Comparison of ENCODE assay signal across 19 cellular contexts in genomic region chr10:132607491-132607890, GRCh38.
A peak's percentile ranks its signal among the peaks of the same experiment; 100 is the strongest.
DNase-seq lines count a peak whose midpoint lies in the region; ATAC-seq and TF ChIP-seq lines count a peak whose summit lies in the region.
"Had no signal": no experiment of that assay in that cellular context is flagged by ENCODE, and none has a peak within 500 bp of the region (broad histone marks: within the 10 kb centered on the region; RNA-seq: fewer than 3 reads in every experiment).

No MANE protein-coding gene starts in this region.

- no peak overlapping the region for H2AFZ ChIP-seq in neuronal stem cell (ENCODE audit: low read length)
- H2AFZ ChIP-seq: GM23248, PC-9 had no signal

- no peak overlapping the region for H3K4ac ChIP-seq in neuronal stem cell (ENCODE audit: low read length)

- peak overlapping the region; percentile 30 for H3K18ac ChIP-seq in neuronal stem cell (ENCODE audit: low read length)

- H3K27me3 ChIP-seq in right atrium auricular region, result no peaks in the 10 kb centered on the region
- no peaks in the 10 kb centered on the region for H3K27me3 ChIP-seq in neuronal stem cell (ENCODE audit: control insufficient read depth in 3 of 3, insufficient read depth in 3 of 3, low read depth in 1 of 3, low read length in 3 of 3)
- no peaks in the 10 kb centered on the region for H3K27me3 ChIP-seq in upper lobe of right lung

- no peak overlapping the region for H3K9ac ChIP-seq in neuronal stem cell (ENCODE audit: low read depth, low read length, poor library complexity)
- H3K9ac ChIP-seq: GM23248 had no signal

- intact Hi-C loops in left ventricle myocardium superior (cut with micrococcal nuclease), result no loop called here
- intact Hi-C loops in upper lobe of right lung (cut with DNase I), result no loop called here

- no peak for TF ChIP-seq CTCF in right atrium auricular region (IDR thresholded peaks at IDR 0.05)
- no peak for TF ChIP-seq CTCF in upper lobe of right lung (IDR thresholded peaks at IDR 0.05)

- H3K36me3 ChIP-seq in right atrium auricular region (no peaks in the 10 kb centered on the region), neuronal stem cell (replicated peaks in 1 of 2; ENCODE audit: control insufficient read depth in 2 of 2, insufficient read depth in 2 of 2, low read length in 2 of 2) (no peaks in the 10 kb centered on the region), upper lobe of right lung (no peaks in the 10 kb centered on the region)

- no peak overlapping the region for H4K8ac ChIP-seq in neuronal stem cell (ENCODE audit: low read depth, low read length)

- no peak overlapping the region for H3K23ac ChIP-seq in neuronal stem cell (ENCODE audit: low read depth, low read length, poor library complexity)

- H2BK5ac ChIP-seq in neuronal stem cell (ENCODE audit: low read length), result no peak overlapping the region

- H3K4me3 ChIP-seq in right atrium auricular region (no peak overlapping the region), neuronal stem cell (ENCODE audit: low read length in 2 of 2) (no peak overlapping the region), upper lobe of right lung (no peak overlapping the region)
- H3K4me3 ChIP-seq: GM23248, PC-9 had no signal

- peak overlapping the region; percentile 27 for H2AK5ac ChIP-seq in neuronal stem cell (ENCODE audit: low read depth, low read length)

- no peak overlapping the region for H4K91ac ChIP-seq in neuronal stem cell (ENCODE audit: low read depth, low read length, poor library complexity)

- DNase-seq in left ventricle myocardium superior (no peak), right atrium auricular region (ENCODE audit: low spot score) (no peak), neuronal stem cell (ENCODE audit: low spot score) (no peak), upper lobe of right lung (no peak), KBM-7 (no peak), NCI-H510A treated with DMSO at 0.1 percent for 48 hours (lab: John Stamatoyannopoulos, UW) (no peak), DMS114 treated with DMSO at 0.1 percent for 48 hours (lab: John Stamatoyannopoulos, UW; ENCODE audit: unreplicated experiment) (no peak)
- DNase-seq: CD4-positive, CD25-positive, alpha-beta regulatory T cell; GF-D8; GM23248; HFFc6; Karpas-422; MM.1S; NCI-H1105 treated with DMSO at 0.1 percent for 48 hours; NCI-H187 treated with DMSO at 0.1 percent for 48 hours; NCI-H446; NCI-H774; PC-9 had no signal

- H3K9me3 ChIP-seq in right atrium auricular region (no peaks in the 10 kb centered on the region), neuronal stem cell (replicated peaks in 1 of 2; ENCODE audit: control insufficient read depth in 2 of 2, insufficient read depth in 1 of 2, low read depth in 1 of 2, low read length in 2 of 2) (peaks cover 6 to 10% of the 10 kb centered on the region in 2 donors), upper lobe of right lung (no peaks in the 10 kb centered on the region)

- H2BK120ac ChIP-seq in neuronal stem cell (ENCODE audit: low read depth, low read length), result no peak overlapping the region

- no peaks in the 10 kb centered on the region for H3K79me1 ChIP-seq in neuronal stem cell (ENCODE audit: low read depth, low read length)

- no peak overlapping the region for H3K14ac ChIP-seq in neuronal stem cell (ENCODE audit: low read length)

- in situ Hi-C loops in KBM-7 (cut with MboI; ENCODE audit: low pct_unique_long_range_greater_than_20kb, low sequenced_read_pairs), result no loop called here

- ATAC-seq in left ventricle myocardium superior, result peak; percentile 5
- peak; percentile 4 for ATAC-seq in upper lobe of right lung

- H3K27ac ChIP-seq in right atrium auricular region (no peak overlapping the region), cingulate gyrus (ENCODE audit: low read depth, low read length) (peak overlapping the region; percentile 47), neuronal stem cell (replicated peaks; ENCODE audit: low read length) (no peak overlapping the region), upper lobe of right lung (no peak overlapping the region)
- H3K27ac ChIP-seq: GM23248, PC-9 had no signal

- H3K4me2 ChIP-seq in neuronal stem cell (ENCODE audit: insufficient read depth, low read length, poor library complexity, severe bottlenecking), result no peak overlapping the region
- H3K4me2 ChIP-seq: PC-9 had no signal

- H3K4me1 ChIP-seq in right atrium auricular region, result peaks cover 0 to 35% of the 10 kb centered on the region in 2 donors
- H3K4me1 ChIP-seq in neuronal stem cell (ENCODE audit: control insufficient read depth in 2 of 2, insufficient read depth in 1 of 2, low read depth in 1 of 2, low read length in 2 of 2), result peaks cover 1 to 5% of the 10 kb centered on the region in 2 donors
- H3K4me1 ChIP-seq in upper lobe of right lung, result peaks cover 16% of the 10 kb centered on the region

- WGBS in neuronal stem cell (ENCODE audit: extremely low coverage in 2 of 2, insufficient read length in 2 of 2, insufficient replicate concordance in 1 of 2), 2 donors, result no CpG with 5 or more reads among the region's 20 CpGs

- H2BK12ac ChIP-seq in neuronal stem cell (ENCODE audit: low read length), result no peak overlapping the region

- no peak overlapping the region for H2BK15ac ChIP-seq in neuronal stem cell (ENCODE audit: low read length)
